34 cellular contexts compared by ENCODE assay signal in the genomic region with DNA sequence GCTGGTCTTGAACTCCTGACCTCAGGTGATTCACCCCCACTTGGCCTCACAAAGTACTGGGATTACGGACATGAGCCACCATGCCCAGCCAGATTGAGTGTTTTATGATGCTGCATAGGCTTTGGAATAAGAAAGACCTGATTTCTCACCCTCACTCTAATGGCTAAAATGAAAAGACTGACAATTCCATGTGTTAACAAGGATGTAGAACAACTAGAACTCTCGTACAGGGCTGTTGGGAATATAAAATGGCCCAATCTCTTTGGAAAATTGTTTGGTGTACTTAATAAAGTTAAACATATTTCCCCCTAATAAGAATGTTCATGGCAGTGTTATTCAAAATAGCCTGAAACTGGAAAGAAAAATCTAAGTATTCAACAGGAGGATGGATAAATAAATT. TPM values are rescaled to one million over a fixed set of nuclear protein-coding genes. Genes with fewer than 3 reads are reported as not detected.
"Had no signal": no experiment of that assay in that cellular context is flagged by ENCODE, and none has a peak within 500 bp of the region (broad histone marks: within the 10 kb centered on the region; RNA-seq: fewer than 3 reads in every experiment).

No MANE protein-coding gene starts in this region.

- H3K36me3 ChIP-seq: ascending aorta had no signal

- FAIRE-seq: TTC549 had no signal

- H3K4me3 ChIP-seq: ascending aorta had no signal

- H3K27me3 Mint-ChIP-seq: activated B cell treated with CpG ODN at 0.5 μM for 24 hours; activated CD4-positive, alpha-beta memory T cell treated with anti-CD3 and anti-CD28 coated beads for 36 hours; activated CD8-positive, alpha-beta T cell treated with anti-CD3 and anti-CD28 coated beads for 36 hours; activated naive CD8-positive, alpha-beta T cell treated with anti-CD3 and anti-CD28 coated beads for 36 hours; activated T-helper 17 cell treated with anti-CD3 and anti-CD28 coated beads, Interleukin-2, amount 50 U/mL, for 72 hours; brain had no signal

- H3K4me3 Mint-ChIP-seq: activated B cell treated with CpG ODN at 0.5 μM for 24 hours; activated CD4-positive, alpha-beta memory T cell treated with anti-CD3 and anti-CD28 coated beads for 36 hours; activated CD8-positive, alpha-beta T cell treated with anti-CD3 and anti-CD28 coated beads for 36 hours; activated naive CD4-positive, alpha-beta T cell treated with anti-CD3 and anti-CD28 coated beads for 36 hours; activated naive CD8-positive, alpha-beta T cell treated with anti-CD3 and anti-CD28 coated beads for 36 hours; activated T-cell treated with anti-CD3 and anti-CD28 coated beads, Interleukin-2, amount 50 U/mL, for 4 hours; activated T-helper 1 cell treated with anti-CD3 and anti-CD28 coated beads, Interleukin-12 subunit alpha, Interleukin-12 subunit beta, Interleukin-2, Interleukin-4 antibody, amounts not matched to agents 30 ng/mL and 10 ng/mL and 1 ng/mL, durations not matched to agents 14 hours and 24 hours and 36 hours; brain; T-helper 1 cell treated with Interleukin-12 subunit alpha and Interleukin-12 subunit beta and Interleukin-4 antibody, amounts not matched to agents 30 μg/mL and 1 μg/mL, for 36 hours had no signal

- DNase-seq: activated B cell treated with CpG ODN at 0.5 μM for 24 hours; activated CD4-positive, alpha-beta memory T cell treated with anti-CD3 and anti-CD28 coated beads for 36 hours; activated CD4-positive, alpha-beta T cell treated with anti-CD3 and anti-CD28 coated beads for 4 hours; activated CD4-positive, alpha-beta T cell treated with anti-CD3 and anti-CD28 coated beads, Interleukin-2, amount 10 ng/mL, durations not matched to agents 24 days and 14 days; activated CD4-positive, alpha-beta T cell treated with anti-CD3 and anti-CD28 coated beads, Interleukin-2, amount 50 U/mL, for 1 hour; activated CD4-positive, alpha-beta T cell treated with anti-CD3 and anti-CD28 coated beads, Interleukin-2, amount 50 U/mL, for 4 hours; activated CD4-positive, CD25-positive, alpha-beta regulatory T cell treated with anti-CD3 and anti-CD28 coated beads, Interleukin-2, amount 50 U/mL, for 72 hours; activated CD8-positive, alpha-beta memory T cell treated with anti-CD3 and anti-CD28 coated beads, Interleukin-2, amount 50 U/mL, for 4 hours; activated CD8-positive, alpha-beta T cell treated with anti-CD3 and anti-CD28 coated beads for 36 hours; activated effector memory CD4-positive, alpha-beta T cell treated with anti-CD3 and anti-CD28 coated beads, Interleukin-2, amount 50 U/mL, for 16 hours; activated gamma-delta T cell treated with Interleukin-2 at 50 U/mL for 16 hours; activated naive CD4-positive, alpha-beta T cell; activated naive CD4-positive, alpha-beta T cell treated with anti-CD3 and anti-CD28 coated beads for 36 hours; activated naive CD4-positive, alpha-beta T cell treated with anti-CD3 and anti-CD28 coated beads, Interleukin-2, amount 50 U/mL, for 16 hours; activated naive CD8-positive, alpha-beta T cell treated with anti-CD3 and anti-CD28 coated beads for 36 hours; activated T-cell treated with anti-CD3 and anti-CD28 coated beads for 4 hours; activated T-cell treated with anti-CD3 and anti-CD28 coated beads, Interleukin-2, amount 50 U/mL, for 1 hour; activated T-cell treated with anti-CD3 and anti-CD28 coated beads, Interleukin-2, amount 50 U/mL, for 4 hours; activated T-cell treated with anti-CD3 and anti-CD28 coated beads, Interleukin-2, amount 50 U/mL, for 72 hours; amygdala; anterior cingulate cortex; central memory CD4-positive, alpha-beta T cell; T-helper 1 cell; T-helper 2 cell; T-helper 9 cell had no signal

- ATAC-seq: activated CD8-positive, alpha-beta T cell treated with anti-CD3 and anti-CD28 coated beads for 36 hours; activated naive CD4-positive, alpha-beta T cell treated with anti-CD3 and anti-CD28 coated beads, Interleukin-2, amount 50 U/mL, for 72 hours; activated T-cell treated with anti-CD3 and anti-CD28 coated beads, Interleukin-2, amount 50 U/mL, for 4 hours; activated T-cell treated with anti-CD3 and anti-CD28 coated beads, Interleukin-2, amount 50 U/mL, for 72 hours; activated T-helper 17 cell treated with anti-CD3 and anti-CD28 coated beads, Interleukin-2, amount 50 U/mL, for 72 hours had no signal

- H3K36me3 Mint-ChIP-seq: activated CD4-positive, alpha-beta memory T cell treated with anti-CD3 and anti-CD28 coated beads for 36 hours; activated naive CD4-positive, alpha-beta T cell treated with anti-CD3 and anti-CD28 coated beads, Interleukin-2, amount 50 U/mL, for 72 hours; activated naive CD8-positive, alpha-beta T cell treated with anti-CD3 and anti-CD28 coated beads for 36 hours; brain had no signal

- H3K27ac Mint-ChIP-seq: activated B cell treated with CpG ODN at 0.5 μM for 24 hours; activated CD4-positive, alpha-beta memory T cell treated with anti-CD3 and anti-CD28 coated beads for 36 hours; activated CD4-positive, alpha-beta T cell treated with anti-CD3 and anti-CD28 coated beads, Interleukin-2, amount 10 ng/mL, durations not matched to agents 24 days and 14 days; activated CD8-positive, alpha-beta T cell treated with anti-CD3 and anti-CD28 coated beads for 36 hours; activated naive CD4-positive, alpha-beta T cell treated with anti-CD3 and anti-CD28 coated beads for 36 hours; activated naive CD4-positive, alpha-beta T cell treated with anti-CD3 and anti-CD28 coated beads, Interleukin-2, amount 50 U/mL, for 72 hours; activated naive CD8-positive, alpha-beta T cell treated with anti-CD3 and anti-CD28 coated beads for 36 hours; activated T-helper 1 cell treated with anti-CD3 and anti-CD28 coated beads, Interleukin-12 subunit alpha, Interleukin-12 subunit beta, Interleukin-2, Interleukin-4 antibody, amounts not matched to agents 30 ng/mL and 10 ng/mL and 1 ng/mL, durations not matched to agents 14 hours and 24 hours and 36 hours; T-helper 2 cell treated with Interferon-gamma antibody and Interleukin-4, amounts not matched to agents 5 μg/mL and 100 μg/mL, for 36 hours had no signal

- H3K9me3 Mint-ChIP-seq: activated B cell treated with CpG ODN at 0.5 μM for 24 hours; activated CD4-positive, alpha-beta memory T cell treated with anti-CD3 and anti-CD28 coated beads for 36 hours; activated CD4-positive, alpha-beta T cell treated with anti-CD3 and anti-CD28 coated beads, Interleukin-2, amount 10 ng/mL, durations not matched to agents 24 days and 14 days; activated CD8-positive, alpha-beta T cell treated with anti-CD3 and anti-CD28 coated beads for 36 hours; activated naive CD4-positive, alpha-beta T cell treated with anti-CD3 and anti-CD28 coated beads for 36 hours; activated naive CD4-positive, alpha-beta T cell treated with anti-CD3 and anti-CD28 coated beads, Interleukin-2, amount 50 U/mL, for 72 hours; activated naive CD8-positive, alpha-beta T cell treated with anti-CD3 and anti-CD28 coated beads for 36 hours; activated T-cell treated with anti-CD3 and anti-CD28 coated beads, Interleukin-2, amount 50 U/mL, for 4 hours; activated T-cell treated with anti-CD3 and anti-CD28 coated beads, Interleukin-2, amount 50 U/mL, for 72 hours; activated T-helper 1 cell treated with anti-CD3 and anti-CD28 coated beads, Interleukin-12 subunit alpha, Interleukin-12 subunit beta, Interleukin-2, Interleukin-4 antibody, amounts not matched to agents 30 ng/mL and 10 ng/mL and 1 ng/mL, durations not matched to agents 14 hours and 24 hours and 36 hours; activated T-helper 17 cell treated with anti-CD3 and anti-CD28 coated beads, Interleukin-2, amount 50 U/mL, for 72 hours; brain; T-helper 1 cell treated with Interleukin-12 subunit alpha and Interleukin-12 subunit beta and Interleukin-4 antibody, amounts not matched to agents 30 μg/mL and 1 μg/mL, for 36 hours; T-helper 2 cell treated with Interferon-gamma antibody and Interleukin-4, amounts not matched to agents 5 μg/mL and 100 μg/mL, for 36 hours had no signal

- H3K27ac ChIP-seq: ascending aorta, VCaP had no signal

- H3K27me3 ChIP-seq: ascending aorta had no signal

- H3K9me3 ChIP-seq: ascending aorta had no signal

RNA-seq across cellular contexts. Expression of a gene that starts 43.8 kb away (rescaled TPM):
- total RNA-seq: activated B cell treated with CpG ODN at 0.5 μM for 24 hours had no signal
